In the genomic region with DNA sequence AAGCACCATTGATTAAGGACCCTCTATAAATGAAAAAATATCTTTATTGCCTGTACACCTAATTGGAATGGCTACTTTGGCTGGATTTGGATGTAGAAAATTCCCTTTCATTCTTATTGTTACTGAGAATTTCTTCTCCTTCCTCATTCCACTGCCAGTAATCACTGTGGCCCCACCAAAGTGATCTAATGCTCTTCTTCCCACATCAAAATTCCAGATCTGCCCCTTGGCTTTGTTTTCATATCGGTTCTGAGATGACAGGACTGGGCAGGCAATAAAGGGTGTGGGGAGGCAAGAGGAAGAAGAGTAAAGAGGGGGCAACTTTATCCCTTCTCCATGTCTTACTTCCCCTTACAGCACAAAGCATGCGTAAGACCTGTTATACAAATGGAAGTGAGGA, we compare ENCODE assay signal across 20 cellular contexts. TPM values are rescaled to one million over a fixed set of nuclear protein-coding genes. Genes with fewer than 3 reads are reported as not detected.
DNase-seq lines count a peak whose midpoint lies in the region; ATAC-seq and TF ChIP-seq lines count a peak whose summit lies in the region.
"Had no signal": no experiment of that assay in that cellular context is flagged by ENCODE, and none has a peak within 500 bp of the region (broad histone marks: within the 10 kb centered on the region; RNA-seq: fewer than 3 reads in every experiment).

No MANE protein-coding gene starts in this region.

- intact Hi-C loops in PC-9 (cut with micrococcal nuclease; ENCODE audit: unreplicated experiment) = no loop called here

- POLR2A ChIA-PET in PC-9 (lab: Charles Lee; ENCODE audit: unreplicated experiment) = no interaction called here

- H3K79me2 ChIP-seq in PC-9 (ENCODE audit: low read depth) = no peaks in the 10 kb centered on the region

- peaks cover 15% of the 10 kb centered on the region for H3K4me1 ChIP-seq in PC-9 (replicated peaks; ENCODE audit: insufficient read depth)
- H3K4me1 ChIP-seq: colonic mucosa, transverse colon had no signal

- H4K20me1 ChIP-seq in PC-9 (ENCODE audit: insufficient read depth) = no peaks in the 10 kb centered on the region

- H3K4me2 ChIP-seq in PC-9 = peak overlapping the region; percentile 6; the same call in 1 of the 2 replicates

- DNase-seq in GM04503 (ENCODE audit: low read depth) = peak; percentile 28
- DNase-seq in PC-9 = peak; percentile 41 to 63
- peak; percentile 7 for DNase-seq in fibroblast of mammary gland (ENCODE audit: low read depth)
- peak; percentile 38 for DNase-seq in renal cortical epithelial cell (ENCODE audit: low read depth)
- no peak for DNase-seq in NCI-H82 treated with DMSO at 0.1 percent for 48 hours (lab: John Stamatoyannopoulos, UW; ENCODE audit: unreplicated experiment)
- DNase-seq: C1 segment of cervical spinal cord; colonic mucosa; DND-41; immature natural killer cell; NCI-H1930; NCI-H510A; SJCRH30; stimulated activated CD4-positive, alpha-beta T cell treated with anti-CD3 and anti-CD28 coated beads, Interleukin-12 subunit alpha, Interleukin-12 subunit beta, amount 100 ng/mL, for 4 hours; transverse colon had no signal

- H2AFZ ChIP-seq in PC-9 = no peak overlapping the region

- no peaks in the 10 kb centered on the region for H3K36me3 ChIP-seq in PC-9 (ENCODE audit: low read depth)
- H3K36me3 ChIP-seq: colonic mucosa, SJCRH30, transverse colon had no signal

- no peaks in the 10 kb centered on the region for H3F3A ChIP-seq in PC-9 (ENCODE audit: insufficient read depth, low read depth)

- H3K9me3 ChIP-seq in PC-9 (ENCODE audit: insufficient read depth, low read depth) = no peaks in the 10 kb centered on the region
- H3K9me3 ChIP-seq: colonic mucosa, SJCRH30, transverse colon had no signal

- CTCF ChIA-PET in PC-9 (lab: Charles Lee) = no interaction called here

- no peak overlapping the region for H3K4me3 ChIP-seq in PC-9
- H3K4me3 ChIP-seq in fibroblast of mammary gland (ENCODE audit: control insufficient read depth, low read depth, low read length) = no peak overlapping the region
- H3K4me3 ChIP-seq: colonic mucosa, SJCRH30, transverse colon had no signal

- no peak for ATAC-seq in GM18511 (IDR thresholded peaks at IDR 0.05; ENCODE audit: unreplicated experiment)
- no peak for ATAC-seq in GM18873 (IDR thresholded peaks at IDR 0.05; ENCODE audit: low FRiP score, unreplicated experiment)
- ATAC-seq: natural killer cell treated with Interleukin-12 subunit alpha and Interleukin-12 subunit beta and Interleukin-15 and Interleukin-18, amount 100 ng/mL, for 72 hours; stimulated activated memory B cell treated with anti-CD40 and anti-IgM and Interleukin-4, amounts not matched to agents 10 μg/mL and 1 μg/mL and 100 μg/mL, for 72 hours had no signal

- BruUV-seq in PC-9 (replicated peaks; lab: Mats Ljungman, UMichigan) = no TSS peak

- TF ChIP-seq CTCF in PC-9 (conservative IDR thresholded peaks at IDR 0.05) (no peak), fibroblast of mammary gland (conservative IDR thresholded peaks at IDR 0.05; ENCODE audit: control insufficient read depth, insufficient read depth, low read depth, low read length) (no peak)

- no peaks in the 10 kb centered on the region for H3K27me3 ChIP-seq in PC-9 (ENCODE audit: insufficient read depth, low read depth)
- H3K27me3 ChIP-seq: colonic mucosa, SJCRH30 had no signal

- H3K9me2 ChIP-seq in PC-9 (ENCODE audit: insufficient read depth) = no peaks in the 10 kb centered on the region

- 0 out of 2 replicates have a peak overlapping the region, but pooled peaks have one; percentile 25 for H3K27ac ChIP-seq in PC-9
- H3K27ac ChIP-seq: colonic mucosa, SJCRH30, transverse colon had no signal

RNA-seq across cellular contexts. Expression of a gene that starts 2.1 kb away (rescaled TPM):
- total RNA-seq in PC-9 (2021) = not detected in 2 replicates
- not detected in 2 replicates for total RNA-seq in renal cortical epithelial cell
- total RNA-seq: colonic mucosa; endothelial cell of umbilical vein; natural killer cell treated with Interleukin-12 subunit alpha and Interleukin-12 subunit beta and Interleukin-15 and Interleukin-18, amount 100 ng/mL, for 72 hours; progenitor cell of endocrine pancreas; SJCRH30; transverse colon had no signal

RNA-seq across cellular contexts. Expression of a gene that starts 22.8 kb away (rescaled TPM):
- 40.1 and 65.0 TPM in 2 replicates for total RNA-seq in PC-9 (2021)
- total RNA-seq in renal cortical epithelial cell = 75.2 and 101 TPM in 2 replicates

RNA-seq across cellular contexts. Expression of a gene that starts 38.0 kb away (rescaled TPM):
- total RNA-seq in PC-9 (2021) = 58.2 and 74.7 TPM in 2 replicates
- 47.6 and 54.2 TPM in 2 replicates for total RNA-seq in renal cortical epithelial cell
